28 cellular contexts compared by ENCODE assay signal in the genomic region with DNA sequence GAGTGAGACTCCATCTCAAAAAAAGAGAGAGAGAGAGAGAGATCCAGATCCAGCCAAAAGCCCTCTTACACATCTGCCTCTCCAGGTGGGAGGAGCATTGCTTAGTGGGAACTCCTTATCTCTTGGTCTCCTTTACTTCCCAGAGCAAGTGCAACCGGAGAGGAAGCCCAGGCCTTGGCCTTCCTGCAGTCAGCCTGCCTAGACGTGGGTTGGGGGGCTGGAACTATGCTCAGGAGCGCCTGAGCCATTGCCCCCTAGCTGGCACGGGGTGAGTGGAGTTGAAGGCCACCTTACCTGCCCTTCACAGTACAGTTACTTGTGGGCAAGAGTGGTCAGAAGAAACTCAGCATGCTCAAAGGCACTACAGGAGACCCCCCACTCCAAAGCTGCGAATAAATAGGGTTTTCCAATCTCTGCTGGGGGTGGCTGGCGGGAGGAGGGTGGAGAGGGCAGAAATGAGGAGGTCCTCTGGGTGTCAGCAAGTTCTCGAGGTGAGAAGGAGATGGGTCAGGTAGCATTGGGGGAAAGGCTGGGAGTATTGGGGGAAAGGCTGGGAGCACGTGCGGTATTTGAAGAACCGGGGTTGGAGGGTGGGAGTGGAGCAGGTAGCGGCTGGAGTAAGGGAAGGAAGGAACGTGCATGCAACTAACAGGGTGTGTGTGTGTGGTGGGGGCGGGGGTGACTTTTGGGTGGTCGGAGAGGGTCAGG. TPM values are rescaled to one million over a fixed set of nuclear protein-coding genes. Genes with fewer than 3 reads are reported as not detected.
"Had no signal": no experiment of that assay in that cellular context is flagged by ENCODE, and none has a peak within 500 bp of the region (broad histone marks: within the 10 kb centered on the region; RNA-seq: fewer than 3 reads in every experiment).

No MANE protein-coding gene starts in this region.

- H3K4me3 Mint-ChIP-seq: activated CD4-positive, alpha-beta memory T cell treated with anti-CD3 and anti-CD28 coated beads for 36 hours; activated naive CD8-positive, alpha-beta T cell treated with anti-CD3 and anti-CD28 coated beads for 36 hours; central memory CD8-positive, alpha-beta T cell; immature natural killer cell; neural crest cell; stimulated activated naive CD8-positive, alpha-beta T cell treated with anti-CD3 and anti-CD28 coated beads, Interleukin-15, Interleukin-2, amounts not matched to agents 100 ng/mL and 50 ng/mL, for 24 hours; T-helper 1 cell treated with Interleukin-12 subunit alpha and Interleukin-12 subunit beta and Interleukin-4 antibody, amounts not matched to agents 30 μg/mL and 1 μg/mL, for 36 hours had no signal

- H3K36me3 ChIP-seq: breast epithelium, colonic mucosa, esophagus squamous epithelium, gastrocnemius medialis, heart left ventricle, lower lobe of right lung, right atrium auricular region, thyroid gland, upper lobe of right lung had no signal

- H3K9me3 Mint-ChIP-seq: activated CD4-positive, alpha-beta memory T cell treated with anti-CD3 and anti-CD28 coated beads for 36 hours; activated naive CD8-positive, alpha-beta T cell treated with anti-CD3 and anti-CD28 coated beads for 36 hours; central memory CD8-positive, alpha-beta T cell; neural crest cell; stimulated activated naive CD8-positive, alpha-beta T cell treated with anti-CD3 and anti-CD28 coated beads, Interleukin-15, Interleukin-2, amounts not matched to agents 100 ng/mL and 50 ng/mL, for 24 hours; T-helper 1 cell treated with Interleukin-12 subunit alpha and Interleukin-12 subunit beta and Interleukin-4 antibody, amounts not matched to agents 30 μg/mL and 1 μg/mL, for 36 hours had no signal

- DNase-seq: activated CD4-positive, alpha-beta memory T cell treated with anti-CD3 and anti-CD28 coated beads for 36 hours; activated CD4-positive, alpha-beta T cell treated with anti-CD3 and anti-CD28 coated beads for 48 hours; activated naive CD4-positive, alpha-beta T cell treated with Interleukin-2 at 50 U/mL for 16 hours; activated naive CD8-positive, alpha-beta T cell treated with anti-CD3 and anti-CD28 coated beads for 36 hours; activated T-cell treated with anti-CD3 and anti-CD28 coated beads, Interleukin-2, amount 50 U/mL, for 48 hours; colonic mucosa; dorsolateral prefrontal cortex; esophagus squamous epithelium; gastrocnemius medialis; heart left ventricle; immature natural killer cell; lower lobe of right lung; naive thymus-derived CD4-positive, alpha-beta T cell; psoas muscle; stimulated activated CD4-positive, alpha-beta T cell treated with anti-CD3 and anti-CD28 coated beads, Interleukin-12 subunit alpha, Interleukin-12 subunit beta, amount 100 ng/mL, for 4 hours; stimulated activated CD4-positive, alpha-beta T cell treated with anti-CD3 and anti-CD28 coated beads, Interleukin-4, amount 100 ng/mL, for 4 hours; substantia nigra; T1000; thyroid gland; upper lobe of right lung had no signal

- ATAC-seq: gastrocnemius medialis; heart left ventricle; left lobe of liver; lower lobe of right lung; naive thymus-derived CD4-positive, alpha-beta T cell; psoas muscle; upper lobe of right lung had no signal

- H3K4me3 ChIP-seq: breast epithelium, colonic mucosa, dorsolateral prefrontal cortex, esophagus squamous epithelium, gastrocnemius medialis, heart left ventricle, lower lobe of right lung, psoas muscle, right atrium auricular region, thyroid gland, upper lobe of right lung had no signal

- H3K9me3 ChIP-seq: breast epithelium, colonic mucosa, esophagus squamous epithelium, gastrocnemius medialis, heart left ventricle, lower lobe of right lung, psoas muscle, right atrium auricular region, thyroid gland, upper lobe of right lung had no signal

- H3K27ac ChIP-seq: breast epithelium, colonic mucosa, dorsolateral prefrontal cortex, esophagus squamous epithelium, gastrocnemius medialis, heart left ventricle, lower lobe of right lung, psoas muscle, right atrium auricular region, thyroid gland, upper lobe of right lung had no signal

- H3K36me3 Mint-ChIP-seq: activated CD4-positive, alpha-beta memory T cell treated with anti-CD3 and anti-CD28 coated beads for 36 hours; activated naive CD8-positive, alpha-beta T cell treated with anti-CD3 and anti-CD28 coated beads for 36 hours had no signal

- H3K27ac Mint-ChIP-seq: activated CD4-positive, alpha-beta memory T cell treated with anti-CD3 and anti-CD28 coated beads for 36 hours; activated naive CD8-positive, alpha-beta T cell treated with anti-CD3 and anti-CD28 coated beads for 36 hours; immature natural killer cell; naive thymus-derived CD4-positive, alpha-beta T cell; stimulated activated naive CD8-positive, alpha-beta T cell treated with anti-CD3 and anti-CD28 coated beads, Interleukin-15, Interleukin-2, amounts not matched to agents 100 ng/mL and 50 ng/mL, for 24 hours; T-helper 1 cell treated with Interleukin-12 subunit alpha and Interleukin-12 subunit beta and Interleukin-4 antibody, amounts not matched to agents 30 μg/mL and 1 μg/mL, for 36 hours had no signal

RNA-seq across cellular contexts. Expression of gene DMBX1, which starts 4.7 kb away (rescaled TPM):
- total RNA-seq: activated naive CD8-positive, alpha-beta T cell treated with anti-CD3 and anti-CD28 coated beads for 36 hours; breast epithelium; colonic mucosa; dorsolateral prefrontal cortex; esophagus squamous epithelium; gastrocnemius medialis; heart left ventricle; left lobe of liver; lower lobe of right lung; naive thymus-derived CD4-positive, alpha-beta T cell; neural crest cell; osteocyte; psoas muscle; right atrium auricular region; thyroid gland; upper lobe of right lung had no signal
- polyA plus RNA-seq: heart left ventricle; immature natural killer cell; naive thymus-derived CD4-positive, alpha-beta T cell; psoas muscle had no signal
